22 cellular contexts compared by ENCODE assay signal in the genomic region with DNA sequence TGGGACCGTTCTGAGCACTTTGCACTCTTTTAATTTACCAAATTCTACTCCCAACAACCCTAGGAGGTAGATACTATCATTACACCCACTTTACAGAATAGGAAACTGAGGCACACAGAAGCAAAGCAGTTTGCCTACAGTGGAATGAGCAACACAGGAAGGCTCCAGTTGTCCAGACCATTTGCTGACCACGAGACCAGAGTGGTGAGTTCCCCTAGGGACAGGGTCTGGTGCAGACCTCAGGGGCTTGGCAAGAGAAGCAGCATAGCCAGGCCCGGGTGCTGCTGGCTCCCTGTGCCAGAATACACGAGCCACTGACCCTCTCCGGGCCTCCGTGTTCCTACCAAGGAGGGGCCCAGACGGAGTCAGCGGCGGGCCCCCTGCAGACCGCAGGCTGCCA. TPM values are rescaled to one million over a fixed set of nuclear protein-coding genes. Genes with fewer than 3 reads are reported as not detected.
DNase-seq lines count a peak whose midpoint lies in the region; ATAC-seq, FAIRE-seq and TF ChIP-seq lines count a peak whose summit lies in the region.
"Had no signal": no experiment of that assay in that cellular context is flagged by ENCODE, and none has a peak within 500 bp of the region (broad histone marks: within the 10 kb centered on the region; RNA-seq: fewer than 3 reads in every experiment).

No MANE protein-coding gene starts in this region.

- 84 to 91% methylated on average over 3 to 8 of the region's 10 CpGs for WGBS in upper lobe of left lung, 2 donors

- peak overlapping the region; percentile 80 to 97 (median 89) for H3K27ac Mint-ChIP-seq in IgD-negative memory B cell

- H3K4me2 ChIP-seq in endothelial cell of umbilical vein (ENCODE audit: insufficient read depth, low read length): no peak overlapping the region
- H3K4me2 ChIP-seq: PC-9 had no signal

- intact Hi-C loops in endothelial cell of umbilical vein (cut with micrococcal nuclease): no loop called here

- peaks cover 25% of the 10 kb centered on the region for H3K79me2 ChIP-seq in endothelial cell of umbilical vein (ENCODE audit: control insufficient read depth, insufficient read depth, low read length)

- H2AFZ ChIP-seq in endothelial cell of umbilical vein (ENCODE audit: low read depth, low read length): no peak overlapping the region
- H2AFZ ChIP-seq: PC-9 had no signal

- TF ChIP-seq EP300 in upper lobe of left lung (IDR thresholded peaks at IDR 0.05): no peak

- H3K4me3 ChIP-seq in endothelial cell of umbilical vein (replicated peaks in 1 of 3; ENCODE audit: insufficient read depth in 1 of 3, low read depth in 1 of 3, low read length in 3 of 3): no peak overlapping the region
- H3K4me3 ChIP-seq in upper lobe of left lung: no peak overlapping the region
- H3K4me3 ChIP-seq: PC-9, SJCRH30 had no signal

- TF ChIP-seq CTCF in endothelial cell of umbilical vein (IDR thresholded peaks at IDR 0.05; ENCODE audit: extremely low read depth in 1 of 2, insufficient read depth in 1 of 2, low read depth in 1 of 2, low read length in 2 of 2) (no peak), upper lobe of left lung (IDR thresholded peaks at IDR 0.05) (no peak)

- CTCF ChIA-PET in endothelial cell of umbilical vein (lab: Charles Lee): no interaction called here

- H3K27me3 Mint-ChIP-seq in IgD-negative memory B cell: no peaks in the 10 kb centered on the region

- H3K36me3 ChIP-seq in endothelial cell of umbilical vein (ENCODE audit: control insufficient read depth in 2 of 2, extremely low read depth in 1 of 2, insufficient read depth in 2 of 2, low read length in 2 of 2): peaks cover 28 to 81% of the 10 kb centered on the region in 2 experiments
- H3K36me3 ChIP-seq in upper lobe of left lung: peaks cover 0 to 90% (median 78%) of the 10 kb centered on the region in 4 donors

- no peak overlapping the region for H3K9ac ChIP-seq in endothelial cell of umbilical vein (replicated peaks; ENCODE audit: extremely low read depth, insufficient read depth, low read length)

- H3K27ac ChIP-seq in endothelial cell of umbilical vein (ENCODE audit: insufficient read depth, low read depth, low read length) (no peak overlapping the region), upper lobe of left lung (peak overlapping the region in 3 of 4 donors; percentile 2 to 23 (median 7))
- H3K27ac ChIP-seq: 22Rv1, PC-9, SJCRH30 had no signal

- H3K27me3 ChIP-seq in endothelial cell of umbilical vein (ENCODE audit: control insufficient read depth in 2 of 2, insufficient read depth in 2 of 2, low read length in 2 of 2) (no peaks in the 10 kb centered on the region), upper lobe of left lung (no peaks in the 10 kb centered on the region)
- H3K27me3 ChIP-seq: BE2C, SJCRH30 had no signal

- H3K4me1 ChIP-seq in endothelial cell of umbilical vein (ENCODE audit: control insufficient read depth, extremely low read depth, insufficient read depth, low read length) (peaks cover 12% of the 10 kb centered on the region), upper lobe of left lung (peaks cover 30 to 40% (median 33%) of the 10 kb centered on the region in 4 donors)

- no peaks in the 10 kb centered on the region for H3K9me1 ChIP-seq in endothelial cell of umbilical vein (replicated peaks; ENCODE audit: control insufficient read depth, extremely low read depth, insufficient read depth, low read length)

- no peaks in the 10 kb centered on the region for H3K9me3 Mint-ChIP-seq in IgD-negative memory B cell
- H3K9me3 Mint-ChIP-seq: H9 had no signal

- dilution Hi-C loops in endothelial cell of umbilical vein (cut with MboI; ENCODE audit: extremely low pct_ligation_motif_present, low sequenced_read_pairs): no loop called here

- H4K20me1 ChIP-seq in endothelial cell of umbilical vein (replicated peaks; ENCODE audit: control insufficient read depth, extremely low read depth, insufficient read depth, low read length): no peaks in the 10 kb centered on the region

- no peak for FAIRE-seq in endothelial cell of umbilical vein (lab: Jason Lieb, UNC)
- FAIRE-seq: GM12892, GM19239 had no signal

- no peaks in the 10 kb centered on the region for H3K9me3 ChIP-seq in endothelial cell of umbilical vein (replicated peaks; ENCODE audit: control insufficient read depth, insufficient read depth, low read length)
- no peaks in the 10 kb centered on the region for H3K9me3 ChIP-seq in upper lobe of left lung
- H3K9me3 ChIP-seq: BE2C, SJCRH30 had no signal

- H3K4me1 Mint-ChIP-seq in IgD-negative memory B cell: peaks cover 37 to 38% (median 37%) of the 10 kb centered on the region in 3 donors

- no peaks in the 10 kb centered on the region for H3K36me3 Mint-ChIP-seq in IgD-negative memory B cell

- TF ChIP-seq POLR2A in endothelial cell of umbilical vein (IDR thresholded peaks at IDR 0.05; ENCODE audit: low read depth, low read length) (peak; percentile 4), upper lobe of left lung (IDR thresholded peaks at IDR 0.05) (no peak)

- H3K4me3 Mint-ChIP-seq in IgD-negative memory B cell: peak overlapping the region in 1 of 4 donors; percentile 45
- H3K4me3 Mint-ChIP-seq: H9 had no signal

- POLR2A ChIA-PET in endothelial cell of umbilical vein (lab: Charles Lee): interaction anchor here (1.3 kb wide), 1 partner anchor 15 kb away, joined by 3 read pairs; no protein-coding TSS in a partner anchor

- no TSS peak for BruUV-seq in endothelial cell of umbilical vein (replicated peaks; lab: Mats Ljungman, UMichigan)

- ATAC-seq in upper lobe of left lung (ENCODE audit: low FRiP score in 2 of 2) (no peak), GM18868 (IDR thresholded peaks at IDR 0.05; ENCODE audit: unreplicated experiment) (no peak), GM21723 (IDR thresholded peaks at IDR 0.05; ENCODE audit: unreplicated experiment) (no peak)

- peak; percentile 3 for DNase-seq in NCI-H2171 treated with DMSO at 0.1 percent for 48 hours (lab: John Stamatoyannopoulos, UW)
- no peak for DNase-seq in NCI-H2171 (lab: John Stamatoyannopoulos, UW)
- no peak for DNase-seq in endothelial cell of umbilical vein (ENCODE audit: low read depth, low spot score)
- DNase-seq in upper lobe of left lung: no peak
- DNase-seq in SKM-1 treated with dmso at 0.1 percent for 144 hours (lab: John Stamatoyannopoulos, UW; ENCODE audit: unreplicated experiment): no peak
- DNase-seq: BE2C, COR-L47, H9, MV-4-11, NCI-H1417, NCI-H2029, NCI-H510A treated with DMSO at 0.1 percent for 48 hours, NCI-H82, PC-9, SJCRH30 had no signal

TF ChIP-seq in endothelial cell of umbilical vein, 7 proteins besides CTCF, POLR2A, EP300 and RAD21:
- TF ChIP-seq, protein P1, sequence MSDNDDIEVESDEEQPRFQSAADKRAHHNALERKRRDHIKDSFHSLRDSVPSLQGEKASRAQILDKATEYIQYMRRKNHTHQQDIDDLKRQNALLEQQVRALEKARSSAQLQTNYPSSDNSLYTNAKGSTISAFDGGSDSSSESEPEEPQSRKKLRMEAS (IDR thresholded peaks at IDR 0.05; ENCODE audit: insufficient read depth, insufficient read length): no peak
- TF ChIP-seq FOS (IDR thresholded peaks at IDR 0.05; ENCODE audit: borderline replicate concordance, insufficient read depth, low read length) (no peak), EZH2 (IDR thresholded peaks at IDR 0.05; ENCODE audit: borderline replicate concordance, low read depth, low read length, severe bottlenecking) (no peak), MYC (IDR thresholded peaks at IDR 0.05; ENCODE audit: low read depth, low read length) (no peak), GATA2 (IDR thresholded peaks at IDR 0.05; ENCODE audit: insufficient read depth, insufficient read length, low read depth, low read length) (no peak), POLR2AphosphoS5 (IDR thresholded peaks at IDR 0.05; ENCODE audit: insufficient read depth, low read depth, low read length) (no peak), JUN (IDR thresholded peaks at IDR 0.05; ENCODE audit: borderline replicate concordance, insufficient read depth, insufficient read length, low read depth) (no peak)

RNA-seq across cellular contexts. Expression of a gene that starts 26.5 kb away (rescaled TPM):
- polyA plus RNA-seq in IgD-negative memory B cell (3.0 TPM), endothelial cell of umbilical vein (300 and 332 TPM in 2 replicates)
- total RNA-seq in endothelial cell of umbilical vein (834 and 860 TPM in 2 replicates), upper lobe of left lung (100 to 1,000 TPM in 5 of 6 donors, 10 to 100 TPM in 1; 95.3 to 607 (median 227) TPM)
- polyA plus RNA-seq in endothelial cell of umbilical vein (2011; cell fraction: cytosol; rRNA removed): 436 and 495 TPM in 2 replicates
- polyA plus RNA-seq in endothelial cell of umbilical vein (2011; cell fraction: nucleus; rRNA removed): 1,145 and 1,490 TPM in 2 replicates
- polyA plus RNA-seq in endothelial cell of umbilical vein (2012): 463 and 559 TPM in 2 replicates
- 583 and 647 TPM in 2 replicates for polyA minus RNA-seq in endothelial cell of umbilical vein
- 21.9 TPM for polyA minus RNA-seq in endothelial cell of umbilical vein (2011; cell fraction: cytosol; rRNA and poly(A)+ RNA removed)
- polyA minus RNA-seq in endothelial cell of umbilical vein (2011; cell fraction: nucleus; rRNA and poly(A)+ RNA removed): 454 and 479 TPM in 2 replicates

RNA-seq across cellular contexts. Expression of a gene that starts 37.0 kb away (rescaled TPM):
- polyA plus RNA-seq in IgD-negative memory B cell: not detected
- total RNA-seq in endothelial cell of umbilical vein: not detected in 2 replicates
- polyA plus RNA-seq in endothelial cell of umbilical vein: not detected in 2 replicates
- not detected in 2 replicates for polyA plus RNA-seq in endothelial cell of umbilical vein (2011; cell fraction: cytosol; rRNA removed)
- not detected in 2 replicates for polyA plus RNA-seq in endothelial cell of umbilical vein (2011; cell fraction: nucleus; rRNA removed)
- polyA plus RNA-seq in endothelial cell of umbilical vein (2012): not detected in 2 replicates
- not detected in 2 replicates for polyA minus RNA-seq in endothelial cell of umbilical vein
- polyA minus RNA-seq in endothelial cell of umbilical vein (2011; cell fraction: cytosol; rRNA and poly(A)+ RNA removed): not detected
- polyA minus RNA-seq in endothelial cell of umbilical vein (2011; cell fraction: nucleus; rRNA and poly(A)+ RNA removed): not detected in 2 replicates
- not detected for total RNA-seq in upper lobe of left lung
- total RNA-seq: H9, PC-9, SJCRH30 had no signal
- polyA plus RNA-seq: AG04450 had no signal

RNA-seq across cellular contexts. Expression of a gene that starts 51.6 kb away (rescaled TPM):
- not detected for polyA plus RNA-seq in IgD-negative memory B cell
- total RNA-seq in endothelial cell of umbilical vein: not detected in 2 replicates
- polyA plus RNA-seq in endothelial cell of umbilical vein: not detected in 2 replicates
- not detected in 2 replicates for polyA plus RNA-seq in endothelial cell of umbilical vein (2011; cell fraction: cytosol; rRNA removed)
- polyA plus RNA-seq in endothelial cell of umbilical vein (2011; cell fraction: nucleus; rRNA removed): 0.12 TPM in 1 of 2 replicates, not detected in the other
- not detected in 2 replicates for polyA plus RNA-seq in endothelial cell of umbilical vein (2012)
- not detected in 2 replicates for polyA minus RNA-seq in endothelial cell of umbilical vein
- not detected for polyA minus RNA-seq in endothelial cell of umbilical vein (2011; cell fraction: cytosol; rRNA and poly(A)+ RNA removed)
- not detected in 2 replicates for polyA minus RNA-seq in endothelial cell of umbilical vein (2011; cell fraction: nucleus; rRNA and poly(A)+ RNA removed)
- total RNA-seq in upper lobe of left lung: not detected
- total RNA-seq: H9, PC-9, SJCRH30 had no signal
- polyA plus RNA-seq: AG04450 had no signal
